Comparison of ENCODE assay signal across 1 cellular context in the genomic region with DNA sequence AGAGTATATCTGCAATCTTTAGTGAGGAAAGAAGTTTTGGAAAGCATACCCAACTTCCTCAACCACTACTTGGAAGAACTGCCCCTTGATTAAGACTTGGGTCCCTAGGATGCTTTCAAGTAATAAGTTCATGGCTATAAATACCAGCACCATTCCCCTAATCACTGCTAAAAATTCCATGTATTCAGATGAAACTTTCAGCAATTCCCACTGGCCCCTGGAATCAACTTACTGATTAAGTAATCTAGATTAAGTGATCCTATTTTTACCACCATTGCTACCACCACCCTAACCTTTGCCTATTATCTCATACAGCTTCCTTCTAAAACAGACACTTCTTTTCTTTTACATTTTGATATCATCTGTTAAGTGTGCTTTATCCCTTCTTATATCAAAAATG.
TF ChIP-seq lines count a peak whose summit lies in the region.

No MANE protein-coding gene starts in this region.

TF ChIP-seq in K562, 482 proteins besides CTCF, POLR2A, EP300 and RAD21 (continued from another document):
- TF ChIP-seq ZNF3 (CRISPR knock-in tag; IDR thresholded peaks at IDR 0.05), result no peak
- no peak for TF ChIP-seq ILK (tag; IDR thresholded peaks at IDR 0.05; ENCODE audit: borderline replicate concordance, low read depth)
- TF ChIP-seq MAFK (IDR thresholded peaks at IDR 0.05; ENCODE audit: low read length), result no peak
- TF ChIP-seq KLF1 (tag; IDR thresholded peaks at IDR 0.05), result no peak
- no peak for TF ChIP-seq SREBF2 (CRISPR knock-in tag; IDR thresholded peaks at IDR 0.05)
- TF ChIP-seq ZNF133 (CRISPR knock-in tag; IDR thresholded peaks at IDR 0.05), result no peak
